ENCODE assay signal across 9 cellular contexts in genomic region chr20:58692579-58693225, GRCh38. TPM values are rescaled to one million over a fixed set of nuclear protein-coding genes. Genes with fewer than 3 reads are reported as not detected.
A peak's percentile ranks its signal among the peaks of the same experiment; 100 is the strongest.
DNase-seq lines count a peak whose midpoint lies in the region; ATAC-seq, FAIRE-seq and TF ChIP-seq lines count a peak whose summit lies in the region.
"Had no signal": no experiment of that assay in that cellular context is flagged by ENCODE, and none has a peak within 500 bp of the region (broad histone marks: within the 10 kb centered on the region; RNA-seq: fewer than 3 reads in every experiment).

TSS of gene NPEPL1 (plus strand) at chr20:58692800. CDS start at chr20:58692901, 101 bp downstream.

- H4K20me1 ChIP-seq in astrocyte (ENCODE audit: insufficient read depth, low read length) = peaks cover 6% of the 10 kb centered on the region

- H3K4me3 ChIP-seq in astrocyte (ENCODE audit: insufficient read depth, low read depth, low read length) (peak within 1 kb of the TSS; percentile 46), skeletal muscle satellite cell (ENCODE audit: low read length) (peak within 1 kb of the TSS; percentile 74)

- H3K4me1 ChIP-seq in astrocyte (ENCODE audit: insufficient read depth, low read length) (peaks cover 15% of the 10 kb centered on the region), skeletal muscle satellite cell (ENCODE audit: control insufficient read depth, insufficient read depth, low read length) (peaks cover 56% of the 10 kb centered on the region)

- H3K27ac Mint-ChIP-seq in CD4-positive, alpha-beta T cell = peak within 1 kb of the TSS; percentile 81
- peak within 1 kb of the TSS; percentile 66 for H3K27ac Mint-ChIP-seq in astrocyte (ENCODE audit: unreplicated experiment)

- no peaks in the 10 kb centered on the region for H3K27me3 Mint-ChIP-seq in CD4-positive, alpha-beta T cell
- no peaks in the 10 kb centered on the region for H3K27me3 Mint-ChIP-seq in astrocyte (ENCODE audit: low read depth, unreplicated experiment)

- H3K36me3 Mint-ChIP-seq in CD4-positive, alpha-beta T cell (ENCODE audit: low read depth) = peaks cover 10% of the 10 kb centered on the region
- H3K36me3 Mint-ChIP-seq in astrocyte (ENCODE audit: low read depth, unreplicated experiment) = peaks cover 5% of the 10 kb centered on the region

- H3K27me3 ChIP-seq in CD4-positive, alpha-beta T cell (ENCODE audit: control insufficient read depth, insufficient read depth, low read length) = no peaks in the 10 kb centered on the region
- no peaks in the 10 kb centered on the region for H3K27me3 ChIP-seq in astrocyte (ENCODE audit: insufficient read depth, low read length)
- no peaks in the 10 kb centered on the region for H3K27me3 ChIP-seq in skeletal muscle satellite cell (ENCODE audit: control insufficient read depth, insufficient read depth, low read length)

- H3K9ac ChIP-seq in astrocyte (ENCODE audit: low read length) (peak within 1 kb of the TSS; percentile 81), skeletal muscle satellite cell (ENCODE audit: low read depth, low read length) (peak within 1 kb of the TSS; percentile 98)

- H3K4me2 ChIP-seq in astrocyte (ENCODE audit: low read length) = peak within 1 kb of the TSS; percentile 87
- H3K4me2 ChIP-seq in skeletal muscle satellite cell (ENCODE audit: low read length) = peak within 1 kb of the TSS; percentile 94

- H3K36me3 ChIP-seq in astrocyte (ENCODE audit: insufficient read depth, low read length) = no peaks in the 10 kb centered on the region
- H3K36me3 ChIP-seq in skeletal muscle satellite cell (ENCODE audit: insufficient read depth, low read length) = peaks cover 30% of the 10 kb centered on the region

- peak within 1 kb of the TSS; percentile 83 for H3K4me3 Mint-ChIP-seq in CD4-positive, alpha-beta T cell
- no peak within 1 kb of the TSS for H3K4me3 Mint-ChIP-seq in astrocyte (ENCODE audit: unreplicated experiment)

- H3K79me2 ChIP-seq in astrocyte (ENCODE audit: insufficient read depth, low read length) = peaks cover 20% of the 10 kb centered on the region

- intact Hi-C loops in CD4-positive, alpha-beta T cell (cut with DNase I, micrococcal nuclease) = loop anchor here (1.0 to 5.0 kb wide), 5 partner anchors 40 to 460 kb away; partner anchors contain the start of genes RAB22A (in 1 of the 2), STX16 (in 1 of the 2) and VAPB (in 1 of the 2)
- intact Hi-C loops in T-helper 2 cell treated with Interferon-gamma antibody and Interleukin-4, amounts not matched to agents 100 ng/mL and 5 ng/mL, for 36 hours (cut with micrococcal nuclease) = loop anchor here (2.0 kb wide), 1 partner anchor 40 kb away; no protein-coding TSS in a partner anchor

- no peaks in the 10 kb centered on the region for H3K9me3 Mint-ChIP-seq in CD4-positive, alpha-beta T cell
- H3K9me3 Mint-ChIP-seq in astrocyte (ENCODE audit: unreplicated experiment) = no peaks in the 10 kb centered on the region

- POLR2A ChIA-PET in CD4-positive, alpha-beta T cell (lab: Charles Lee) = interaction anchor here (1.2 to 4.0 kb wide), 3 partner anchors 25 to 304 kb away, joined by 3 to 51 read pairs (median 3); partner anchors contain the start of genes STX16 and VAPB

- peak within 1 kb of the TSS; percentile 10 for H3K27ac ChIP-seq in CD4-positive, alpha-beta T cell (ENCODE audit: low read depth, low read length)
- H3K27ac ChIP-seq in astrocyte (ENCODE audit: low read depth, low read length) = peak within 1 kb of the TSS; percentile 71

- peak; percentile 95 for ATAC-seq in CD4-positive, alpha-beta T cell (ENCODE audit: poor library complexity)
- peak; percentile 95 for ATAC-seq in GM19463 (IDR thresholded peaks at IDR 0.05; ENCODE audit: unreplicated experiment)

- DNase-seq in CD4-positive, alpha-beta T cell = peak in 8 of 10 experiments; percentile 22 to 71 (median 56)
- DNase-seq in HTR-8/SVneo (ENCODE audit: insufficient read length, low spot score) (peak; percentile 54), astrocyte (ENCODE audit: low read depth) (peak; percentile 64), hepatic stellate cell (ENCODE audit: low spot score) (peak; percentile 89)
- no peak for DNase-seq in NK-92 treated with Interleukin-12 subunit alpha and Interleukin-12 subunit beta, amount 100 ng/mL, for 24 hours (lab: John Stamatoyannopoulos, UW)

- TF ChIP-seq CTCF in CD4-positive, alpha-beta T cell (IDR thresholded peaks at IDR 0.05) = no peak
- no peak for TF ChIP-seq CTCF in astrocyte (IDR thresholded peaks at IDR 0.05; ENCODE audit: insufficient read depth, low read depth, low read length)

- no peaks in the 10 kb centered on the region for H3K9me3 ChIP-seq in CD4-positive, alpha-beta T cell (ENCODE audit: control insufficient read depth, low read length)
- H3K9me3 ChIP-seq in astrocyte (ENCODE audit: insufficient read depth, low read depth, low read length) = no peaks in the 10 kb centered on the region
- no peaks in the 10 kb centered on the region for H3K9me3 ChIP-seq in skeletal muscle satellite cell (replicated peaks; ENCODE audit: low read length)

- peaks cover 11% of the 10 kb centered on the region for H3K4me1 Mint-ChIP-seq in CD4-positive, alpha-beta T cell (ENCODE audit: low read depth)
- peaks cover 9% of the 10 kb centered on the region for H3K4me1 Mint-ChIP-seq in astrocyte (ENCODE audit: low read depth, unreplicated experiment)

- FAIRE-seq in HTR-8/SVneo (lab: Jason Lieb, UNC) = no peak
- no peak for FAIRE-seq in astrocyte (lab: Jason Lieb, UNC)
- FAIRE-seq: TTC549 had no signal

- CTCF ChIA-PET in CD4-positive, alpha-beta T cell (lab: Charles Lee) = interaction anchor here (0.7 to 4.9 kb wide), 3 partner anchors 32 to 45 kb away, joined by 3 to 29 read pairs (median 5); partner anchors contain the start of gene STX16

- H2AFZ ChIP-seq in astrocyte (ENCODE audit: low read depth, low read length) = peak within 1 kb of the TSS; percentile 86

RNA-seq across cellular contexts. Expression of gene NPEPL1, which starts in this region (rescaled TPM):
- 10 to 100 TPM; 58.3 to 61.1 TPM for total RNA-seq in CD4-positive, alpha-beta T cell
- 26.0 and 26.7 TPM in 2 replicates for total RNA-seq in T-helper 2 cell treated with Interferon-gamma antibody and Interleukin-4, amounts not matched to agents 100 ng/mL and 5 ng/mL, for 36 hours
- 25.4 and 27.1 TPM in 2 replicates for total RNA-seq in astrocyte
- total RNA-seq in skeletal muscle satellite cell (2012; rRNA removed) = 27.1 and 27.5 TPM in 2 replicates
